ENCODE assay signal across 26 cellular contexts in the genomic region with DNA sequence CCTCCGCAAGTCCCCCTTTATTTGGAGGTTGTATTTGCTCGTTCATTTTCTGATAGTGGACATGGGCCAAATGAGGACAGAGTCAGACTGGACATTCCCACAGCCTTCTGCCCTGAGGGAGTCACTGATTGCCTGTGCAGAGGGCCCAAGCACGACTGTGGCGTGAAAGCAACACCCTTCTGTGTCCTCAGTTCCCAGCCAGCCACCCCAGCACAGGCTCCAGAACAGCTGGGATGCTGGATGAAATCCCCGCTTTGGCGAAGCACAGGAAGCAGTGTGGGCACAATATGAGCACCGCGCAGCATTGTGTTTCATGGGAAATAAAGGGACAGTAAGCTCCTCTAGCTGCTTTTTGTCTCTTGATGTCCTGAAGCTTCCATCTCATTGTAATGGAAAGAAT. TPM values are rescaled to one million over a fixed set of nuclear protein-coding genes. Genes with fewer than 3 reads are reported as not detected.
A peak's percentile ranks its signal among the peaks of the same experiment; 100 is the strongest.
DNase-seq lines count a peak whose midpoint lies in the region; ATAC-seq, FAIRE-seq and TF ChIP-seq lines count a peak whose summit lies in the region.
"Had no signal": no experiment of that assay in that cellular context is flagged by ENCODE, and none has a peak within 500 bp of the region (broad histone marks: within the 10 kb centered on the region; RNA-seq: fewer than 3 reads in every experiment).

No MANE protein-coding gene starts in this region.

- H3K4me3 ChIP-seq in right atrium auricular region, result no peak overlapping the region
- H3K4me3 ChIP-seq in Karpas-422 (ENCODE audit: low read length), result no peak overlapping the region
- H3K4me3 ChIP-seq in kidney (ENCODE audit: low read length in 2 of 2), result no peak overlapping the region
- H3K4me3 ChIP-seq: BLaER1 treated with 17β-estradiol and CSF1 and Interleukin-3, amounts not matched to agents 10 nM and 100 nM; GM12878; GM23338 had no signal

- H3K27ac ChIP-seq in right atrium auricular region (no peak overlapping the region), Karpas-422 (ENCODE audit: low read length) (no peak overlapping the region), kidney (ENCODE audit: low read depth in 2 of 2, low read length in 2 of 2) (no peak overlapping the region)
- H3K27ac ChIP-seq: BLaER1 treated with 17β-estradiol and CSF1 and Interleukin-3, amounts not matched to agents 10 nM and 100 nM; HL-60 had no signal

- H3K27me3 ChIP-seq in right atrium auricular region (no peaks in the 10 kb centered on the region), Karpas-422 (ENCODE audit: low read length) (no peaks in the 10 kb centered on the region)

- TF ChIP-seq CTCF in right atrium auricular region (IDR thresholded peaks at IDR 0.05) (no peak), kidney (IDR thresholded peaks at IDR 0.05; ENCODE audit: borderline replicate concordance, extremely low read depth, insufficient read depth) (no peak), osteocyte (IDR thresholded peaks at IDR 0.05) (no peak)

- H2AFZ ChIP-seq in Karpas-422 (ENCODE audit: low read length), result no peak overlapping the region
- H2AFZ ChIP-seq: GM23338 had no signal

- ATAC-seq in left cardiac atrium, result peak; percentile 34 to 45
- ATAC-seq in GM21367 (IDR thresholded peaks at IDR 0.05; ENCODE audit: unreplicated experiment), result no peak
- ATAC-seq: GM12878, GM23338, HCT116 had no signal

- H3K36me3 Mint-ChIP-seq in osteocyte (ENCODE audit: unreplicated experiment), result no peaks in the 10 kb centered on the region
- H3K36me3 Mint-ChIP-seq: CD4-positive, CD25-positive, alpha-beta regulatory T cell; CD8-positive, alpha-beta memory T cell had no signal

- H3K9me2 ChIP-seq in Karpas-422 (replicated peaks; ENCODE audit: insufficient read depth, low read length), result no peaks in the 10 kb centered on the region

- no peaks in the 10 kb centered on the region for H3K9me3 ChIP-seq in right atrium auricular region
- no peaks in the 10 kb centered on the region for H3K9me3 ChIP-seq in Karpas-422 (ENCODE audit: low read length)
- H3K9me3 ChIP-seq in kidney (ENCODE audit: control insufficient read depth in 1 of 2, low read length in 2 of 2), result no peaks in the 10 kb centered on the region

- H3K9ac ChIP-seq in Karpas-422 (ENCODE audit: low read length), result no peak overlapping the region
- no peak overlapping the region for H3K9ac ChIP-seq in kidney (ENCODE audit: low read length in 2 of 2)
- H3K9ac ChIP-seq: BLaER1 treated with 17β-estradiol and CSF1 and Interleukin-3, amounts not matched to agents 10 nM and 100 nM had no signal

- peaks cover 18% of the 10 kb centered on the region for H3K4me1 Mint-ChIP-seq in osteocyte (ENCODE audit: unreplicated experiment)
- H3K4me1 Mint-ChIP-seq: CD4-positive, CD25-positive, alpha-beta regulatory T cell; CD8-positive, alpha-beta memory T cell had no signal

- peak overlapping the region; percentile 20 for H3K27ac Mint-ChIP-seq in osteocyte (ENCODE audit: unreplicated experiment)
- H3K27ac Mint-ChIP-seq: CD4-positive, CD25-positive, alpha-beta regulatory T cell; CD8-positive, alpha-beta memory T cell; GM23338; HFFc6 had no signal

- H3K4me1 ChIP-seq in right atrium auricular region (peaks cover 0 to 26% of the 10 kb centered on the region in 2 donors), Karpas-422 (ENCODE audit: low read length) (no peaks in the 10 kb centered on the region), kidney (ENCODE audit: control insufficient read depth in 1 of 2, insufficient read depth in 1 of 2, low read depth in 1 of 2, low read length in 2 of 2) (peaks cover 4 to 9% of the 10 kb centered on the region in 2 donors)

- no peaks in the 10 kb centered on the region for H3K9me3 Mint-ChIP-seq in osteocyte (ENCODE audit: unreplicated experiment)
- H3K9me3 Mint-ChIP-seq: CD8-positive, alpha-beta memory T cell; HFFc6 had no signal

- H3K36me3 ChIP-seq in right atrium auricular region (no peaks in the 10 kb centered on the region), Karpas-422 (ENCODE audit: insufficient read depth, low read length) (no peaks in the 10 kb centered on the region), kidney (ENCODE audit: control insufficient read depth in 1 of 2, insufficient read depth in 2 of 2, low read length in 2 of 2) (no peaks in the 10 kb centered on the region)
- H3K36me3 ChIP-seq: BLaER1 treated with 17β-estradiol and CSF1 and Interleukin-3, amounts not matched to agents 10 nM and 100 nM had no signal

- no peak overlapping the region for H3K4me3 Mint-ChIP-seq in osteocyte (ENCODE audit: unreplicated experiment)
- H3K4me3 Mint-ChIP-seq: CD4-positive, CD25-positive, alpha-beta regulatory T cell; CD8-positive, alpha-beta memory T cell; GM23338; HFFc6 had no signal

- H3K79me2 ChIP-seq in Karpas-422 (ENCODE audit: low read length), result no peaks in the 10 kb centered on the region

- peaks cover 14% of the 10 kb centered on the region for H3K27me3 Mint-ChIP-seq in osteocyte (ENCODE audit: unreplicated experiment)

- H3K4me2 ChIP-seq in Karpas-422 (ENCODE audit: low read depth, low read length, poor library complexity, severe bottlenecking), result no peak overlapping the region
- H3K4me2 ChIP-seq: GM23338 had no signal

- DNase-seq in left cardiac atrium (no peak), right atrium auricular region (ENCODE audit: low spot score) (no peak), Karpas-422 (peak; percentile 33), kidney (peak; percentile 75), osteocyte (ENCODE audit: extremely low spot score, unreplicated experiment) (no peak), CD1c-positive myeloid dendritic cell (ENCODE audit: extremely low spot score) (no peak)
- DNase-seq in stimulated activated CD4-positive, alpha-beta T cell treated with anti-CD3 and anti-CD28 coated beads, Interleukin-4, amount 100 ng/mL, for 24 hours, result no peak
- DNase-seq: 8988T; CD4-positive, CD25-positive, alpha-beta regulatory T cell; CD8-positive, alpha-beta memory T cell; COR-L47; DMS 273 treated with DMSO at 0.1 percent for 48 hours; DMS53; DND-41; EL; H7; HFFc6 had no signal

- FAIRE-seq in kidney (lab: Jason Lieb, UNC), result no peak
- FAIRE-seq: GM12878, GM19239 had no signal

- intact Hi-C loops in left cardiac atrium (cut with DNase I), result no loop called here
- intact Hi-C loops in kidney (cut with DNase I), result no loop called here

- no peaks in the 10 kb centered on the region for H4K20me1 ChIP-seq in Karpas-422 (ENCODE audit: insufficient read depth, low read depth, low read length)
- H4K20me1 ChIP-seq: BLaER1 treated with 17β-estradiol and CSF1 and Interleukin-3, amounts not matched to agents 10 nM and 100 nM had no signal

RNA-seq across cellular contexts. Expression of gene TRIL, which starts 20.5 kb away (rescaled TPM):
- total RNA-seq in left cardiac atrium, result 1 to 10 TPM; 3.9 to 6.0 TPM
- total RNA-seq in right atrium auricular region, result 1 to 10 TPM in 1 of 2 donors, under 1 TPM in 1; 0.83 to 4.4 TPM
- not detected in 2 replicates for total RNA-seq in Karpas-422 (2014; rRNA removed; shearing (Covaris generic); ENCODE audit: low replicate concordance)
- total RNA-seq in kidney, result 6.1 TPM
- polyA plus RNA-seq in kidney (ENCODE audit: insufficient read depth, low read depth, low replicate concordance), result 4.2 TPM
- 3.5 and 4.0 TPM in 2 replicates for total RNA-seq in osteocyte
- total RNA-seq: CD4-positive, CD25-positive, alpha-beta regulatory T cell; CD8-positive, alpha-beta memory T cell; G401; GM12878; HT1080 had no signal
- polyA plus RNA-seq: CD4-positive, CD25-positive, alpha-beta regulatory T cell; CD8-positive, alpha-beta memory T cell; GM12878 had no signal

Comparison
In these comparisons a context has a peak if more than half of its experiments do, and no peak if none do; other contexts are left out.
1. DNase-seq: peak in Karpas-422 (single experiment) and kidney (single experiment); none in left cardiac atrium (single experiment), right atrium auricular region (single experiment), osteocyte (single experiment), CD1c-positive myeloid dendritic cell (single experiment) and stimulated activated CD4-positive, alpha-beta T cell treated with anti-CD3 and anti-CD28 coated beads, Interleukin-4, amount 100 ng/mL, for 24 hours (single experiment).